10 cellular contexts compared by ENCODE assay signal in the genomic region with DNA sequence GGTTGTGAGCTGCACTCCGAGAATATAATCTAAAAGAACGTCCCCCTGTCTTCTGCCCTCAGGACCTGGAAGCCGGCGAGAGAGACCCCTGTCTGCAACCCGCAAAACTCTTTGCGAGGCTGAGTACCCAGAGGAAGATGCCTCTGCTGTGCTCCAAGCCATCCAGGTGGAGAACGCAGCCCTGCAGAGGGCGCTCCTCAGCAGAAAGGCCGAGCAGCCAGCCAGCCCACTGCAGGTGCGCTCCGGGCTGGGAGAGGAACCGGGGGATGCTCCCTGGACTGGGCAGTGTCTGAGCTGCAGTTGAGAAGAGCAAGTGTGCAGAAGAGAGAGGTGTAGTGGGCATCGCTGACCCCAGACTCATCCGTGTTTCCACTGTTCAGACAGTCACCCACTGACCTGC.
DNase-seq lines count a peak whose midpoint lies in the region; ATAC-seq and TF ChIP-seq lines count a peak whose summit lies in the region.
"Had no signal": no experiment of that assay in that cellular context is flagged by ENCODE, and none has a peak within 500 bp of the region (broad histone marks: within the 10 kb centered on the region; RNA-seq: fewer than 3 reads in every experiment).

No MANE protein-coding gene starts in this region.

- peaks cover 0 to 47% (median 9%) of the 10 kb centered on the region in 9 donors for H3K36me3 ChIP-seq in heart right ventricle
- H3K36me3 ChIP-seq in NT2/D1 (ENCODE audit: insufficient read depth, insufficient read length, low read length), result peaks cover 12% of the 10 kb centered on the region
- no peaks in the 10 kb centered on the region for H3K36me3 ChIP-seq in CD4-positive, alpha-beta memory T cell (ENCODE audit: insufficient read depth, low read length)

- peaks cover 0 to 3% (median 0%) of the 10 kb centered on the region in 11 donors for H3K9me3 ChIP-seq in heart right ventricle
- no peaks in the 10 kb centered on the region for H3K9me3 ChIP-seq in NT2/D1 (ENCODE audit: insufficient read depth, low read length)
- H3K9me3 ChIP-seq in CD4-positive, alpha-beta memory T cell (ENCODE audit: control insufficient read depth in 1 of 2, low read length in 2 of 2), result no peaks in the 10 kb centered on the region

- H3K4me1 Mint-ChIP-seq in type B pancreatic cell (ENCODE audit: unreplicated experiment), result peaks cover 15% of the 10 kb centered on the region
- H3K4me1 Mint-ChIP-seq in CD4-positive, alpha-beta memory T cell, result peaks cover 0 to 1% (median 0%) of the 10 kb centered on the region in 4 donors
- H3K4me1 Mint-ChIP-seq in activated T-cell treated with anti-CD3 and anti-CD28 coated beads, Interleukin-2, amount 50 U/mL, for 24 hours (ENCODE audit: low read depth), result no peaks in the 10 kb centered on the region

- H3K4me3 Mint-ChIP-seq in type B pancreatic cell, result no peak overlapping the region
- H3K4me3 Mint-ChIP-seq in CD4-positive, alpha-beta memory T cell, result no peak overlapping the region
- no peak overlapping the region for H3K4me3 Mint-ChIP-seq in activated T-cell treated with anti-CD3 and anti-CD28 coated beads, Interleukin-2, amount 50 U/mL, for 24 hours

- no peaks in the 10 kb centered on the region for H3K9me3 Mint-ChIP-seq in type B pancreatic cell
- peaks cover 0 to 2% (median 0%) of the 10 kb centered on the region in 8 donors for H3K9me3 Mint-ChIP-seq in CD4-positive, alpha-beta memory T cell
- H3K9me3 Mint-ChIP-seq in activated T-cell treated with anti-CD3 and anti-CD28 coated beads, Interleukin-2, amount 50 U/mL, for 24 hours, result peaks cover 2% of the 10 kb centered on the region

- 65 to 76% methylated on average over 14 of the region's 14 CpGs for WGBS in heart right ventricle, 2 donors

- peaks cover 15% of the 10 kb centered on the region for H3K36me3 Mint-ChIP-seq in type B pancreatic cell
- H3K36me3 Mint-ChIP-seq in CD4-positive, alpha-beta memory T cell, result peaks cover 18 to 33% of the 10 kb centered on the region in 2 donors
- H3K36me3 Mint-ChIP-seq in activated T-cell treated with anti-CD3 and anti-CD28 coated beads, Interleukin-2, amount 50 U/mL, for 24 hours (ENCODE audit: low read depth), result peaks cover 18% of the 10 kb centered on the region

- intact Hi-C loops in left ventricle myocardium superior (cut with micrococcal nuclease) (loop anchor here (2.0 kb wide), 1 partner anchor 19 kb away; no protein-coding TSS in a partner anchor), heart right ventricle (cut with DNase I) (no loop called here)
- intact Hi-C loops in CD4-positive, alpha-beta memory T cell (cut with micrococcal nuclease), result no loop called here

- H3K27me3 ChIP-seq in heart right ventricle (no peaks in the 10 kb centered on the region), NT2/D1 (ENCODE audit: insufficient read depth, insufficient read length) (no peaks in the 10 kb centered on the region)
- no peaks in the 10 kb centered on the region for H3K27me3 ChIP-seq in CD4-positive, alpha-beta memory T cell (ENCODE audit: insufficient read depth, low read length)

- CTCF ChIA-PET in CD4-positive, alpha-beta memory T cell (lab: Charles Lee; ENCODE audit: partially characterized antibody), result no interaction called here

- TF ChIP-seq CTCF in heart right ventricle (IDR thresholded peaks at IDR 0.05) (peak in 4 of 9 donors; percentile 20 to 28 (median 26)), fibroblast of the aortic adventitia (IDR thresholded peaks at IDR 0.05; ENCODE audit: insufficient read depth, low read length) (peak; percentile 21), type B pancreatic cell (conservative IDR thresholded peaks at IDR 0.05) (peak; percentile 62)

- H3K4me1 ChIP-seq in heart right ventricle (peaks cover 0 to 7% (median 0%) of the 10 kb centered on the region in 9 donors), NT2/D1 (ENCODE audit: insufficient read depth, insufficient read length) (peaks cover 5% of the 10 kb centered on the region)
- H3K4me1 ChIP-seq in CD4-positive, alpha-beta memory T cell (ENCODE audit: insufficient read depth, low read length), result no peaks in the 10 kb centered on the region
- H3K4me1 ChIP-seq: parathyroid adenoma had no signal

- no peak overlapping the region for H3K9ac ChIP-seq in NT2/D1 (ENCODE audit: insufficient read length, low read depth)
- H3K9ac ChIP-seq: parathyroid adenoma had no signal

- ATAC-seq in left ventricle myocardium superior (no peak), heart right ventricle (no peak)

- H3K27ac ChIP-seq in heart right ventricle, result no peak overlapping the region
- H3K27ac ChIP-seq in CD4-positive, alpha-beta memory T cell (ENCODE audit: low read depth, low read length), result no peak overlapping the region
- H3K27ac ChIP-seq: parathyroid adenoma, VCaP had no signal

- no peaks in the 10 kb centered on the region for H3K27me3 Mint-ChIP-seq in type B pancreatic cell
- H3K27me3 Mint-ChIP-seq in CD4-positive, alpha-beta memory T cell, result no peaks in the 10 kb centered on the region
- H3K27me3 Mint-ChIP-seq in activated T-cell treated with anti-CD3 and anti-CD28 coated beads, Interleukin-2, amount 50 U/mL, for 24 hours, result no peaks in the 10 kb centered on the region

- no peak overlapping the region for H3K27ac Mint-ChIP-seq in type B pancreatic cell
- no peak overlapping the region for H3K27ac Mint-ChIP-seq in CD4-positive, alpha-beta memory T cell
- no peak overlapping the region for H3K27ac Mint-ChIP-seq in activated T-cell treated with anti-CD3 and anti-CD28 coated beads, Interleukin-2, amount 50 U/mL, for 24 hours

- POLR2A ChIA-PET in CD4-positive, alpha-beta memory T cell (lab: Charles Lee; ENCODE audit: partially characterized antibody), result no interaction called here

- H3K4me3 ChIP-seq in heart right ventricle (no peak overlapping the region), NT2/D1 (ENCODE audit: insufficient read length, low read depth) (no peak overlapping the region), fibroblast of the aortic adventitia (ENCODE audit: low read depth, low read length) (no peak overlapping the region)
- no peak overlapping the region for H3K4me3 ChIP-seq in CD4-positive, alpha-beta memory T cell (ENCODE audit: low read length in 2 of 2)

- DNase-seq in left ventricle myocardium superior (peak; percentile 38), heart right ventricle (no peak), NT2/D1 (ENCODE audit: low read depth, low spot score) (peak; percentile 83), fibroblast of the aortic adventitia (ENCODE audit: low read depth) (no peak), type B pancreatic cell (ENCODE audit: extremely low spot score, unreplicated experiment) (no peak), MV-4-11 (lab: John Stamatoyannopoulos, UW) (no peak)
- DNase-seq in CD4-positive, alpha-beta memory T cell, result no peak
- DNase-seq in activated T-cell treated with anti-CD3 and anti-CD28 coated beads, Interleukin-2, amount 50 U/mL, for 24 hours, result no peak

Comparison
In these comparisons a context has a peak if more than half of its experiments do, and no peak if none do; other contexts are left out.
1. DNase-seq: peak in left ventricle myocardium superior (single experiment) and NT2/D1 (single experiment); none in heart right ventricle (0 of 2), fibroblast of the aortic adventitia (single experiment), type B pancreatic cell (single experiment), CD4-positive, alpha-beta memory T cell (0 of 5), MV-4-11 (single experiment) and activated T-cell treated with anti-CD3 and anti-CD28 coated beads, Interleukin-2, amount 50 U/mL, for 24 hours (single experiment).